In the genomic region with DNA sequence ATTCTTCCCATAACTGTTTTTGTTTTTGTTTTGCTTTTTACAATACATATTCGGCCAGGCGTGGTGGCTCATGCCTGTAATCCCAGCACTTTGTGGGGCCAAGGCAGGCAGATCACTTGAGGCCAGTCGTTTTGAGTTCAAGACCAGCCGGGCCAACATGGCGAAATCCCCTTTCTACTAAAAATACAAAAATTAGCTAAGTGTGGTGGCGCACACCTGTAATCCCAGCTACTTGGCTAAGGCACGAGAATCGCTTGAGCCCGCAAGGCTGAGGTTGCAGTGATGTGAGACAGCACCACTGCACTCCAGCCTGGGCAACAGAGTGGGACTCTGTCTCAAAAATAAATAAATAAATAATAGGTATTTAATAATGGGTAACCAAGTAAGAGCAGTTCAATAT, we compare ENCODE assay signal across 15 cellular contexts. TPM values are rescaled to one million over a fixed set of nuclear protein-coding genes. Genes with fewer than 3 reads are reported as not detected.
A peak's percentile ranks its signal among the peaks of the same experiment; 100 is the strongest.
DNase-seq lines count a peak whose midpoint lies in the region; ATAC-seq and TF ChIP-seq lines count a peak whose summit lies in the region.
"Had no signal": no experiment of that assay in that cellular context is flagged by ENCODE, and none has a peak within 500 bp of the region (broad histone marks: within the 10 kb centered on the region; RNA-seq: fewer than 3 reads in every experiment).

No MANE protein-coding gene starts in this region.

- CTCF ChIA-PET in naive thymus-derived CD4-positive, alpha-beta T cell (lab: Charles Lee), result interaction anchor here (0.7 kb wide), 1 partner anchor 87 kb away, joined by 4 read pairs; no protein-coding TSS in a partner anchor

- no peak for DNase-seq in HFF-Myc (ENCODE audit: extremely low read depth, low read depth)
- no peak for DNase-seq in naive thymus-derived CD4-positive, alpha-beta T cell
- no peak for DNase-seq in BE2C
- DNase-seq in NCI-H128 (lab: John Stamatoyannopoulos, UW; ENCODE audit: unreplicated experiment), result no peak
- DNase-seq in OCI-M2 (lab: John Stamatoyannopoulos, UW; ENCODE audit: unreplicated experiment), result no peak
- DNase-seq: dermis blood vessel endothelial cell, foreskin fibroblast, mucosa of descending colon, NCI-H1694 treated with DMSO at 0.1 percent for 48 hours, NCI-H524 treated with DMSO at 0.1 percent for 48 hours, RPMI8226 had no signal

- H3K27ac Mint-ChIP-seq in brain, result no peak overlapping the region
- peak overlapping the region in 3 of 9 donors; percentile 52 to 89 (median 76) for H3K27ac Mint-ChIP-seq in naive thymus-derived CD4-positive, alpha-beta T cell

- TF ChIP-seq CTCF in C4-2B (conservative IDR thresholded peaks at IDR 0.05) (no peak), HFF-Myc (IDR thresholded peaks at IDR 0.05; ENCODE audit: low read depth, low read length, missing control alignments) (no peak), brain (conservative IDR thresholded peaks at IDR 0.05) (no peak), BE2C (IDR thresholded peaks at IDR 0.05; ENCODE audit: low read depth, low read length) (no peak)

- H3K27ac ChIP-seq in C4-2B, result peak overlapping the region; percentile 53; the same call in 1 of the 2 replicates
- no peak overlapping the region for H3K27ac ChIP-seq in naive thymus-derived CD4-positive, alpha-beta T cell (ENCODE audit: low read depth, low read length)
- H3K27ac ChIP-seq: right atrium auricular region had no signal

- H3K4me3 ChIP-seq in HFF-Myc (replicated peaks; ENCODE audit: low read depth, low read length) (peak overlapping the region; percentile 70; the same call in 1 of the 2 replicates), BE2C (ENCODE audit: low read depth, low read length) (no peak overlapping the region)
- H3K4me3 ChIP-seq in naive thymus-derived CD4-positive, alpha-beta T cell (ENCODE audit: low read length), result no peak overlapping the region
- H3K4me3 ChIP-seq: mucosa of descending colon, right atrium auricular region had no signal

- intact Hi-C loops in naive thymus-derived CD4-positive, alpha-beta T cell (cut with micrococcal nuclease), result loop anchor here (2.0 to 10.0 kb wide), 6 partner anchors 18 to 890 kb away; partner anchors contain the start of genes FRAT2 (in 1 of the 2), PIK3AP1 (in 1 of the 2), RRP12 (in 1 of the 2) and TCTN3 (in 1 of the 2)

- peaks cover 5% of the 10 kb centered on the region for H3K27me3 Mint-ChIP-seq in brain
- peaks cover 0 to 4% (median 0%) of the 10 kb centered on the region in 5 donors for H3K27me3 Mint-ChIP-seq in naive thymus-derived CD4-positive, alpha-beta T cell

- H3K4me1 Mint-ChIP-seq in brain, result peaks cover 66% of the 10 kb centered on the region
- peaks cover 37 to 64% (median 56%) of the 10 kb centered on the region in 7 donors for H3K4me1 Mint-ChIP-seq in naive thymus-derived CD4-positive, alpha-beta T cell

- POLR2A ChIA-PET in naive thymus-derived CD4-positive, alpha-beta T cell (lab: Charles Lee), result interaction anchor here (0.6 to 0.7 kb wide), 2 partner anchors 143 to 542 kb away, joined by 3 to 4 read pairs; no protein-coding TSS in a partner anchor

- peaks cover 14% of the 10 kb centered on the region for H3K36me3 Mint-ChIP-seq in brain
- H3K36me3 Mint-ChIP-seq in naive thymus-derived CD4-positive, alpha-beta T cell, result peaks cover 4 to 10% (median 8%) of the 10 kb centered on the region in 5 donors

- H3K9me3 Mint-ChIP-seq in brain, result no peaks in the 10 kb centered on the region
- H3K9me3 Mint-ChIP-seq in naive thymus-derived CD4-positive, alpha-beta T cell, result peaks cover 0 to 5% (median 0%) of the 10 kb centered on the region in 11 donors

- H3K4me1 ChIP-seq in naive thymus-derived CD4-positive, alpha-beta T cell (ENCODE audit: control insufficient read depth in 2 of 2, insufficient read depth in 2 of 2, low read length in 2 of 2), result peaks cover 30 to 33% of the 10 kb centered on the region in 2 donors
- peaks cover 7% of the 10 kb centered on the region for H3K4me1 ChIP-seq in BE2C

- H3K36me3 ChIP-seq in naive thymus-derived CD4-positive, alpha-beta T cell (ENCODE audit: control insufficient read depth in 2 of 3, insufficient read depth in 3 of 3, low read length in 3 of 3), result peaks cover 0 to 4% (median 0%) of the 10 kb centered on the region in 3 experiments
- H3K36me3 ChIP-seq in BE2C, result 0 out of 2 replicates have a peak, but pooled peaks cover 2% of the 10 kb centered on the region
- H3K36me3 ChIP-seq: right atrium auricular region had no signal

- ATAC-seq in naive thymus-derived CD4-positive, alpha-beta T cell, result no peak
- no peak for ATAC-seq in GM18909 (IDR thresholded peaks at IDR 0.05; ENCODE audit: poor library complexity, unreplicated experiment)
- ATAC-seq: mucosa of descending colon had no signal

- H3K27me3 ChIP-seq in naive thymus-derived CD4-positive, alpha-beta T cell (ENCODE audit: control insufficient read depth in 2 of 2, insufficient read depth in 2 of 2, low read length in 2 of 2), result no peaks in the 10 kb centered on the region
- H3K27me3 ChIP-seq in BE2C, result no peaks in the 10 kb centered on the region
- H3K27me3 ChIP-seq: right atrium auricular region had no signal

- no peaks in the 10 kb centered on the region for H3K9me3 ChIP-seq in naive thymus-derived CD4-positive, alpha-beta T cell (ENCODE audit: control insufficient read depth in 2 of 3, low read length in 3 of 3)
- no peaks in the 10 kb centered on the region for H3K9me3 ChIP-seq in BE2C
- H3K9me3 ChIP-seq: mucosa of descending colon, right atrium auricular region had no signal

- peak overlapping the region in 3 of 5 experiments; percentile 68 to 91 (median 83) for H3K4me3 Mint-ChIP-seq in brain
- peak overlapping the region in 9 of 10 donors; percentile 8 to 94 (median 51) for H3K4me3 Mint-ChIP-seq in naive thymus-derived CD4-positive, alpha-beta T cell

RNA-seq across cellular contexts. Expression of gene TM9SF3, which starts 2.3 kb away (rescaled TPM):
- 26.6 TPM for polyA plus RNA-seq in brain (ENCODE audit: insufficient read depth, low read depth, low replicate concordance)
- total RNA-seq in naive thymus-derived CD4-positive, alpha-beta T cell, result 10 to 100 TPM; 76.7 to 94.0 (median 83.5) TPM
- 10 to 100 TPM; 56.8 to 58.2 TPM for polyA plus RNA-seq in naive thymus-derived CD4-positive, alpha-beta T cell
- polyA plus RNA-seq in BE2C (2012; ENCODE audit: insufficient read depth, insufficient read length, low read depth), result 42.5 TPM
